8 cellular contexts compared by ENCODE assay signal in genomic region chr3:120743081-120743365, GRCh38. TPM values are rescaled to one million over a fixed set of nuclear protein-coding genes. Genes with fewer than 3 reads are reported as not detected.
A peak's percentile ranks its signal among the peaks of the same experiment; 100 is the strongest.
DNase-seq lines count a peak whose midpoint lies in the region; ATAC-seq and TF ChIP-seq lines count a peak whose summit lies in the region.

No MANE protein-coding gene starts in this region.

- DNase-seq in H4 (ENCODE audit: low spot score) (peak; percentile 11), RWPE2 (ENCODE audit: low spot score) (no peak), esophagus squamous epithelium (lab: John Stamatoyannopoulos, UW) (no peak), retinal pigment epithelial cell (ENCODE audit: low read depth) (no peak), AG08395 (ENCODE audit: low spot score) (no peak)
- DNase-seq in stimulated activated CD4-positive, alpha-beta T cell treated with anti-CD3 and anti-CD28 coated beads, Interleukin-15, amount 100 ng/mL, for 24 hours, result no peak
- no peak for DNase-seq in activated CD4-positive, alpha-beta T cell treated with anti-CD3 and anti-CD28 coated beads, Interleukin-2, amount 50 U/mL, for 1 hour

- H3K36me3 ChIP-seq in RWPE2 (ENCODE audit: low read depth) (0 out of 2 replicates have a peak, but pooled peaks cover 10% of the 10 kb centered on the region), esophagus squamous epithelium (peaks cover 0 to 4% (median 0%) of the 10 kb centered on the region in 3 donors)

- TF ChIP-seq CTCF in RWPE2 (IDR thresholded peaks at IDR 0.05; ENCODE audit: poor library complexity, severe bottlenecking) (no peak), esophagus squamous epithelium (IDR thresholded peaks at IDR 0.05) (no peak), retinal pigment epithelial cell (conservative IDR thresholded peaks at IDR 0.05; ENCODE audit: low read depth, low read length) (no peak)

- H3K9me3 ChIP-seq in RWPE2 (ENCODE audit: severe bottlenecking), result no peaks in the 10 kb centered on the region
- H3K9me3 ChIP-seq in esophagus squamous epithelium, result peaks cover 0 to 4% (median 0%) of the 10 kb centered on the region in 3 donors

- ATAC-seq in RWPE2 (ENCODE audit: low read depth), result no peak; the same call in 2 of the 3 replicates
- no peak for ATAC-seq in GM19467 (IDR thresholded peaks at IDR 0.05; ENCODE audit: unreplicated experiment)

- H3K27me3 ChIP-seq in RWPE2 (ENCODE audit: insufficient read depth, poor library complexity, severe bottlenecking) (no peaks in the 10 kb centered on the region), esophagus squamous epithelium (no peaks in the 10 kb centered on the region)

- no peak for TF ChIP-seq POLR2A in esophagus squamous epithelium (IDR thresholded peaks at IDR 0.05)

- intact Hi-C loops in esophagus squamous epithelium (cut with DNase I), result no loop called here

- 0% methylated on average over 12 of the region's 12 CpGs for WGBS in esophagus squamous epithelium, 2 donors

- H3K4me3 ChIP-seq in RWPE2 (ENCODE audit: severe bottlenecking), result peak overlapping the region; percentile 89
- H3K4me3 ChIP-seq in esophagus squamous epithelium, result peak overlapping the region; percentile 70 to 99 (median 90)
- H3K4me3 ChIP-seq in retinal pigment epithelial cell (ENCODE audit: low read length), result peak overlapping the region; percentile 99

- H3K27ac ChIP-seq in RWPE2 (ENCODE audit: poor library complexity, severe bottlenecking) (peak overlapping the region; percentile 69), esophagus squamous epithelium (peak overlapping the region; percentile 93 to 97 (median 96))

- H3K4me1 ChIP-seq in RWPE2 (ENCODE audit: insufficient read depth, poor library complexity, severe bottlenecking) (peaks cover 9% of the 10 kb centered on the region), esophagus squamous epithelium (peaks cover 12 to 26% (median 12%) of the 10 kb centered on the region in 3 donors)

RNA-seq across cellular contexts. Expression of gene GTF2E1, which starts 0.5 kb away (rescaled TPM):
- total RNA-seq in H4 (2014; rRNA removed; shearing (Covaris generic)), result 22.4 and 26.0 TPM in 2 replicates
- total RNA-seq in esophagus squamous epithelium, result 10 to 100 TPM in 1 of 4 donors, 1 to 10 TPM in 3; 3.1 to 14.5 (median 8.3) TPM

RNA-seq across cellular contexts. Expression of gene RABL3, which starts 0.7 kb away (rescaled TPM):
- total RNA-seq in H4 (2014; rRNA removed; shearing (Covaris generic)), result 30.6 and 31.6 TPM in 2 replicates
- total RNA-seq in esophagus squamous epithelium, result 10 to 100 TPM in 3 of 4 donors, 1 to 10 TPM in 1; 8.0 to 15.4 (median 13.4) TPM
